In the genomic region with DNA sequence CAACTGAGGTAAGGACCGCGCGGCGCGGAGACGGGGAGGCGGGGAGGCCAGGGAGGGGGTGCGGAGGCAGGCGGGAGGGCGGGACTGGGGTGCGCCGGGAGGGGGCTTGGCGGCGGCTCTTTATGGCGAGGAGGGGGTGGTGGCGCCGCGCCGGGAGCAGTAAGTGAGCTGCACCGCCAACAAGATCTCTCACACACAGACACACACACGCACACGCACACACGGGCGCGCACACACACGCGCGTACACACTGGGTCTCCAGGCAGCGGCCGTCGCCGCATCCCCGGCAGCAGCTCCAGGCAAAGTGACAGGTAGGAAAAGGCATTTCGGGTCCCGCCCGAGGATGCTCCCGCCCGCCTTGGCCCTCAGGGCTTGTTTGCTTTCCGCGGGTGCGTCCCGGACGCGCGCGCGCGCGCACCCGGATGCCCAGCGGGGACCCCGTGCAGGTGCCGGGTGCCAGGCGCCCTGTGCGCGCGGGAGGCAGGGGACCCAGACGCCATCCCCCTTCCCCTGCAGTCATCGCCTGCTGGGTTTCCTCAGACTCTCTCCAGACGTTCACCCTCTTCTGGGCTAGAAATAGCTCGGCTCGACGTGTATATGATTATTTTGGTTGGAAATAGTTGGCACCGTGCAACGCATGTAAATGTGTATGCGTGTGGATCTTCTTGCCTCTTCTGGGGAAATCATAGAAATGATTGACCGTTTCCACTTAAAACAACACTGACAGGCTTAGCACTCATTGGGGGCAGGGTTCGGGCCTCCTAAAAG, we compare ENCODE assay signal across 8 cellular contexts. TPM values are rescaled to one million over a fixed set of nuclear protein-coding genes. Genes with fewer than 3 reads are reported as not detected.
DNase-seq lines count a peak whose midpoint lies in the region; ATAC-seq, FAIRE-seq and TF ChIP-seq lines count a peak whose summit lies in the region.

Gene PLCB4, plus strand, starts transcription at position 192 of the 768 bp plus-strand sequence. CDS start 238,728 bp downstream, outside the sequence.

- H3K9ac ChIP-seq in adipocyte (ENCODE audit: low read length), result peak within 1 kb of the TSS; percentile 70

- no peak for FAIRE-seq in GM19239 (lab: Jason Lieb, UNC)

- H3K4me3 ChIP-seq in adipocyte (ENCODE audit: low read length) (peak within 1 kb of the TSS; percentile 86), prostate gland (peak within 1 kb of the TSS; percentile 80 to 88)

- TF ChIP-seq POLR2A in prostate gland (IDR thresholded peaks at IDR 0.05), result no peak

- no peak for TF ChIP-seq CTCF in prostate gland (IDR thresholded peaks at IDR 0.05)

- ATAC-seq in left cardiac atrium (peak; percentile 22 to 39), HG02798 (IDR thresholded peaks at IDR 0.05; ENCODE audit: poor library complexity, unreplicated experiment) (no peak)

- H3K36me3 ChIP-seq in adipocyte (ENCODE audit: control insufficient read depth, insufficient read depth, low read length, severe bottlenecking) (no peaks in the 10 kb centered on the region), prostate gland (no peaks in the 10 kb centered on the region)

- WGBS in prostate gland, result under 1% methylated on average over 52 of the region's 68 CpGs

- H3K4me1 ChIP-seq in adipocyte (ENCODE audit: control insufficient read depth, insufficient read depth, low read length) (peaks cover 6% of the 10 kb centered on the region), prostate gland (replicated peaks) (no peaks in the 10 kb centered on the region)

- H3K27me3 ChIP-seq in adipocyte (replicated peaks; ENCODE audit: control insufficient read depth, insufficient read depth, low read length), result no peaks in the 10 kb centered on the region
- no peaks in the 10 kb centered on the region for H3K27me3 ChIP-seq in prostate gland (replicated peaks; ENCODE audit: insufficient read depth)

- H3K9me3 ChIP-seq in adipocyte (ENCODE audit: control insufficient read depth, low read length) (no peaks in the 10 kb centered on the region), prostate gland (no peaks in the 10 kb centered on the region)

- H3K27ac ChIP-seq in prostate gland, result peak within 1 kb of the TSS; percentile 78 to 81

- intact Hi-C loops in left cardiac atrium (cut with DNase I), result loop anchor here (5.0 to 10.0 kb wide), 4 partner anchors 124 to 286 kb away; no protein-coding TSS in a partner anchor
- intact Hi-C loops in prostate gland (cut with DNase I), result loop anchor here (2.0 to 5.0 kb wide), 3 partner anchors 122 to 293 kb away; no protein-coding TSS in a partner anchor

- DNase-seq in DMS 273 treated with DMSO at 0.1 percent for 48 hours (lab: John Stamatoyannopoulos, UW) (peak; percentile 50), NCI-H187 treated with DMSO at 0.1 percent for 48 hours (lab: John Stamatoyannopoulos, UW) (peak; percentile 30), adipocyte (ENCODE audit: low read depth) (peak; percentile 72), left cardiac atrium (peak; percentile 57), prostate gland (ENCODE audit: low spot score) (peak; percentile 45), NCI-H2107 (lab: John Stamatoyannopoulos, UW) (no peak), GM19239 (ENCODE audit: insufficient read length, low spot score) (no peak)

RNA-seq across cellular contexts. Expression of gene PLCB4, which starts in this region (rescaled TPM):
- total RNA-seq in left cardiac atrium (10 to 100 TPM; 29.7 to 33.4 TPM), prostate gland (10 to 100 TPM in 1 of 2 donors, 1 to 10 TPM in 1; 9.1 to 11.6 TPM)

Comparison
In these comparisons a context has a peak if more than half of its experiments do, and no peak if none do; other contexts are left out.
1. DNase-seq: peak in DMS 273 treated with DMSO at 0.1 percent for 48 hours (single experiment), NCI-H187 treated with DMSO at 0.1 percent for 48 hours (single experiment), adipocyte (single experiment), left cardiac atrium (single experiment) and prostate gland (single experiment); none in NCI-H2107 (single experiment) and GM19239 (single experiment).